23 cellular contexts compared by ENCODE assay signal in genomic region chr10:81348003-81348402, GRCh38.
"Had no signal": no experiment of that assay in that cellular context is flagged by ENCODE, and none has a peak within 500 bp of the region (broad histone marks: within the 10 kb centered on the region; RNA-seq: fewer than 3 reads in every experiment).

No MANE protein-coding gene starts in this region.

- H3K9me3 ChIP-seq: esophagus muscularis mucosa, gastrocnemius medialis, lower lobe of right lung, transverse colon had no signal

- H3K27me3 ChIP-seq: esophagus muscularis mucosa, gastrocnemius medialis, transverse colon, uterus had no signal

- FAIRE-seq: endothelial cell of umbilical vein, TTC549 had no signal

- ATAC-seq: activated naive CD4-positive, alpha-beta T cell treated with anti-CD3 and anti-CD28 coated beads, Interleukin-2, amount 50 U/mL, for 72 hours; gastrocnemius medialis; left cardiac atrium; lower lobe of right lung; naive thymus-derived CD8-positive, alpha-beta T cell; stimulated activated naive B cell treated with anti-CD40 and anti-IgM and Interleukin-4, amounts not matched to agents 10 μg/mL and 1 μg/mL and 100 μg/mL, for 72 hours had no signal

- H3K4me1 ChIP-seq: esophagus muscularis mucosa, gastrocnemius medialis, lower lobe of right lung, transverse colon, uterus had no signal

- DNase-seq: activated CD4-positive, alpha-beta T cell treated with anti-CD3 and anti-CD28 coated beads for 1 hour; activated CD4-positive, alpha-beta T cell treated with anti-CD3 and anti-CD28 coated beads, Interleukin-2, amount 50 U/mL, for 1 hour; activated gamma-delta T cell treated with Interleukin-2 at 50 U/mL for 16 hours; activated T-cell treated with anti-CD3 and anti-CD28 coated beads, Interleukin-2, amount 50 U/mL, for 1 hour; aorta; dermis blood vessel endothelial cell; effector CD8-positive, alpha-beta T cell; gastrocnemius medialis; hypothalamus; left cardiac atrium; lower lobe of right lung; mesendoderm; naive thymus-derived CD8-positive, alpha-beta T cell; retina; stimulated activated CD4-positive, alpha-beta T cell treated with anti-CD3 and anti-CD28 coated beads, Interleukin-2, amount 100 ng/mL, for 48 hours; stimulated activated CD8-positive, alpha-beta memory T cell treated with anti-CD3 and anti-CD28 coated beads, Interleukin-4, amount 100 ng/mL, for 48 hours; stimulated activated naive B cell treated with anti-CD40 and anti-IgM and Interleukin-4, amounts not matched to agents 10 μg/mL and 1 μg/mL and 100 μg/mL, for 72 hours; transverse colon; uterus had no signal

- H3K4me3 ChIP-seq: esophagus muscularis mucosa, gastrocnemius medialis, lower lobe of right lung, transverse colon, uterus had no signal

- H3K36me3 ChIP-seq: esophagus muscularis mucosa, gastrocnemius medialis, lower lobe of right lung, transverse colon, uterus had no signal

- H3K27ac ChIP-seq: esophagus muscularis mucosa, gastrocnemius medialis, lower lobe of right lung, transverse colon, uterus had no signal
